In genomic region chr20:51586005-51586440, GRCh38 we compare ENCODE assay signal across 1 cellular context.
A peak's percentile ranks its signal among the peaks of the same experiment; 100 is the strongest.
TF ChIP-seq lines count a peak whose summit lies in the region.

No MANE protein-coding gene starts in this region.

TF ChIP-seq in K562, 482 proteins besides CTCF, POLR2A, EP300 and RAD21 (continued from another document):
- TF ChIP-seq THRB (CRISPR knock-in tag; conservative IDR thresholded peaks at IDR 0.05): no peak
- no peak for TF ChIP-seq ASH1L (IDR thresholded peaks at IDR 0.05; ENCODE audit: borderline replicate concordance, low read depth, partially characterized antibody)
- TF ChIP-seq CREB3L1 (IDR thresholded peaks at IDR 0.05; ENCODE audit: borderline replicate concordance, low read depth): no peak
- TF ChIP-seq ZSCAN29 (IDR thresholded peaks at IDR 0.05): no peak
- TF ChIP-seq ZNF764 (CRISPR knock-in tag; IDR thresholded peaks at IDR 0.05; ENCODE audit: low read depth): no peak
- no peak for TF ChIP-seq NR1H2 (CRISPR knock-in tag; IDR thresholded peaks at IDR 0.05)
- TF ChIP-seq ILK (tag; IDR thresholded peaks at IDR 0.05; ENCODE audit: borderline replicate concordance, low read depth): no peak
- peak; percentile 6 for TF ChIP-seq ZFP36 (IDR thresholded peaks at IDR 0.05; ENCODE audit: low read depth, low read length, partially characterized antibody)
